ENCODE assay signal across 1 cellular context in genomic region chr10:4080225-4080624, GRCh38.
TF ChIP-seq lines count a peak whose summit lies in the region.

No MANE protein-coding gene starts in this region.

TF ChIP-seq in GM23338, 12 proteins besides CTCF, POLR2A, EP300 and RAD21 (continued from another document):
- TF ChIP-seq ZNF462 (CRISPR knock-in tag; IDR thresholded peaks at IDR 0.05) (no peak), EZH2 (IDR thresholded peaks at IDR 0.05; ENCODE audit: low read depth, unreplicated experiment) (no peak), STAT1 (IDR thresholded peaks at IDR 0.05; ENCODE audit: unreplicated experiment) (no peak), EZH2phosphoT487 (IDR thresholded peaks at IDR 0.05; ENCODE audit: unreplicated experiment) (no peak), ETS1 (IDR thresholded peaks at IDR 0.05) (no peak), NANOG (IDR thresholded peaks at IDR 0.05; ENCODE audit: borderline replicate concordance) (no peak), POLR2AphosphoS5 (IDR thresholded peaks at IDR 0.05; ENCODE audit: low read depth) (no peak), JUNB (IDR thresholded peaks at IDR 0.05; ENCODE audit: unreplicated experiment) (no peak), ZNF331 (CRISPR knock-in tag; IDR thresholded peaks at IDR 0.05; ENCODE audit: low read depth) (no peak), ZNF114 (CRISPR knock-in tag; IDR thresholded peaks at IDR 0.05) (no peak)
